In the genomic region with DNA sequence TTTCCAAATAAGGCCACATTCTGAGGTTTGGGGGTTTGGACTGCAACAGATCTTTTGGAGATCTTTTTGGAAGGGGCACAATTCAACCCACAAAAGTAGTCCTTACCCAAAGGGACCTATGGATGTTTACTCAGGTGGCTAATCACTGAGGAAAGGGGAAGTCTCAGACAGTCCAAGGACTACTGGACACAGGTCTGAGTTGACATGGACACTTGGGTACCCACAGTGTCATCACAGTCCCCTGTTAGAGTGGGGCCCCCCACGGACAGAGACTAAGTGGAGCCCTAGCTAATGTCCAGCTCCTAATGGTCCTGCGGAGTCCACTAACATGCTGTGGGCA, we compare ENCODE assay signal across 2 cellular contexts.
TF ChIP-seq lines count a peak whose summit lies in the region.

No MANE protein-coding gene starts in this region.

TF ChIP-seq in IMR-90, 13 proteins besides CTCF, POLR2A, EP300 and RAD21:
- no peak for TF ChIP-seq NFE2L2 (IDR thresholded peaks at IDR 0.05; ENCODE audit: low read depth, low read length)
- TF ChIP-seq CHD1 (IDR thresholded peaks at IDR 0.05; ENCODE audit: low read depth, low read length), result no peak
- TF ChIP-seq, protein P1, sequence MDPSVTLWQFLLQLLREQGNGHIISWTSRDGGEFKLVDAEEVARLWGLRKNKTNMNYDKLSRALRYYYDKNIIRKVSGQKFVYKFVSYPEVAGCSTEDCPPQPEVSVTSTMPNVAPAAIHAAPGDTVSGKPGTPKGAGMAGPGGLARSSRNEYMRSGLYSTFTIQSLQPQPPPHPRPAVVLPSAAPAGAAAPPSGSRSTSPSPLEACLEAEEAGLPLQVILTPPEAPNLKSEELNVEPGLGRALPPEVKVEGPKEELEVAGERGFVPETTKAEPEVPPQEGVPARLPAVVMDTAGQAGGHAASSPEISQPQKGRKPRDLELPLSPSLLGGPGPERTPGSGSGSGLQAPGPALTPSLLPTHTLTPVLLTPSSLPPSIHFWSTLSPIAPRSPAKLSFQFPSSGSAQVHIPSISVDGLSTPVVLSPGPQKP (IDR thresholded peaks at IDR 0.05; ENCODE audit: borderline replicate concordance, low read depth, low read length), result no peak
- TF ChIP-seq BHLHE40 (IDR thresholded peaks at IDR 0.05; ENCODE audit: low read depth, low read length), result no peak
- TF ChIP-seq, protein P2, sequence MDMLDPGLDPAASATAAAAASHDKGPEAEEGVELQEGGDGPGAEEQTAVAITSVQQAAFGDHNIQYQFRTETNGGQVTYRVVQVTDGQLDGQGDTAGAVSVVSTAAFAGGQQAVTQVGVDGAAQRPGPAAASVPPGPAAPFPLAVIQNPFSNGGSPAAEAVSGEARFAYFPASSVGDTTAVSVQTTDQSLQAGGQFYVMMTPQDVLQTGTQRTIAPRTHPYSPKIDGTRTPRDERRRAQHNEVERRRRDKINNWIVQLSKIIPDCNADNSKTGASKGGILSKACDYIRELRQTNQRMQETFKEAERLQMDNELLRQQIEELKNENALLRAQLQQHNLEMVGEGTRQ (IDR thresholded peaks at IDR 0.05; ENCODE audit: low read depth, low read length), result no peak
- TF ChIP-seq SMC3 (IDR thresholded peaks at IDR 0.05; ENCODE audit: low read depth, low read length), result no peak
- TF ChIP-seq CEBPB (IDR thresholded peaks at IDR 0.05; ENCODE audit: low read depth, low read length), result no peak
- TF ChIP-seq MAZ (IDR thresholded peaks at IDR 0.05; ENCODE audit: borderline replicate concordance, low read depth, low read length), result no peak
- no peak for TF ChIP-seq MAFK (IDR thresholded peaks at IDR 0.05; ENCODE audit: low read depth, low read length)
- no peak for TF ChIP-seq FOS (IDR thresholded peaks at IDR 0.05; ENCODE audit: low read depth, low read length)
- TF ChIP-seq RFX5 (IDR thresholded peaks at IDR 0.05; ENCODE audit: low read depth, low read length), result no peak

TF ChIP-seq in K562, 482 proteins besides CTCF, POLR2A, EP300 and RAD21:
- TF ChIP-seq ATF7 (IDR thresholded peaks at IDR 0.05) (peak; percentile 49; the same call in 1 of the 2 replicates), FOXA3 (CRISPR knock-in tag; conservative IDR thresholded peaks at IDR 0.05 in 1 of 2, IDR thresholded peaks at IDR 0.05 in 1 of 2) (peak; percentile 67 to 78; a peak in 3 of 4 replicates), SPI1 (IDR thresholded peaks at IDR 0.05; ENCODE audit: borderline replicate concordance, low read depth, low read length) (peak; percentile 62; the same call in 1 of the 2 replicates), SRF (CRISPR knock-in tag; IDR thresholded peaks at IDR 0.05) (peak in 1 of 2 experiments; percentile 89; a peak in 1 of 4 replicates)
- TF ChIP-seq, protein P3, sequence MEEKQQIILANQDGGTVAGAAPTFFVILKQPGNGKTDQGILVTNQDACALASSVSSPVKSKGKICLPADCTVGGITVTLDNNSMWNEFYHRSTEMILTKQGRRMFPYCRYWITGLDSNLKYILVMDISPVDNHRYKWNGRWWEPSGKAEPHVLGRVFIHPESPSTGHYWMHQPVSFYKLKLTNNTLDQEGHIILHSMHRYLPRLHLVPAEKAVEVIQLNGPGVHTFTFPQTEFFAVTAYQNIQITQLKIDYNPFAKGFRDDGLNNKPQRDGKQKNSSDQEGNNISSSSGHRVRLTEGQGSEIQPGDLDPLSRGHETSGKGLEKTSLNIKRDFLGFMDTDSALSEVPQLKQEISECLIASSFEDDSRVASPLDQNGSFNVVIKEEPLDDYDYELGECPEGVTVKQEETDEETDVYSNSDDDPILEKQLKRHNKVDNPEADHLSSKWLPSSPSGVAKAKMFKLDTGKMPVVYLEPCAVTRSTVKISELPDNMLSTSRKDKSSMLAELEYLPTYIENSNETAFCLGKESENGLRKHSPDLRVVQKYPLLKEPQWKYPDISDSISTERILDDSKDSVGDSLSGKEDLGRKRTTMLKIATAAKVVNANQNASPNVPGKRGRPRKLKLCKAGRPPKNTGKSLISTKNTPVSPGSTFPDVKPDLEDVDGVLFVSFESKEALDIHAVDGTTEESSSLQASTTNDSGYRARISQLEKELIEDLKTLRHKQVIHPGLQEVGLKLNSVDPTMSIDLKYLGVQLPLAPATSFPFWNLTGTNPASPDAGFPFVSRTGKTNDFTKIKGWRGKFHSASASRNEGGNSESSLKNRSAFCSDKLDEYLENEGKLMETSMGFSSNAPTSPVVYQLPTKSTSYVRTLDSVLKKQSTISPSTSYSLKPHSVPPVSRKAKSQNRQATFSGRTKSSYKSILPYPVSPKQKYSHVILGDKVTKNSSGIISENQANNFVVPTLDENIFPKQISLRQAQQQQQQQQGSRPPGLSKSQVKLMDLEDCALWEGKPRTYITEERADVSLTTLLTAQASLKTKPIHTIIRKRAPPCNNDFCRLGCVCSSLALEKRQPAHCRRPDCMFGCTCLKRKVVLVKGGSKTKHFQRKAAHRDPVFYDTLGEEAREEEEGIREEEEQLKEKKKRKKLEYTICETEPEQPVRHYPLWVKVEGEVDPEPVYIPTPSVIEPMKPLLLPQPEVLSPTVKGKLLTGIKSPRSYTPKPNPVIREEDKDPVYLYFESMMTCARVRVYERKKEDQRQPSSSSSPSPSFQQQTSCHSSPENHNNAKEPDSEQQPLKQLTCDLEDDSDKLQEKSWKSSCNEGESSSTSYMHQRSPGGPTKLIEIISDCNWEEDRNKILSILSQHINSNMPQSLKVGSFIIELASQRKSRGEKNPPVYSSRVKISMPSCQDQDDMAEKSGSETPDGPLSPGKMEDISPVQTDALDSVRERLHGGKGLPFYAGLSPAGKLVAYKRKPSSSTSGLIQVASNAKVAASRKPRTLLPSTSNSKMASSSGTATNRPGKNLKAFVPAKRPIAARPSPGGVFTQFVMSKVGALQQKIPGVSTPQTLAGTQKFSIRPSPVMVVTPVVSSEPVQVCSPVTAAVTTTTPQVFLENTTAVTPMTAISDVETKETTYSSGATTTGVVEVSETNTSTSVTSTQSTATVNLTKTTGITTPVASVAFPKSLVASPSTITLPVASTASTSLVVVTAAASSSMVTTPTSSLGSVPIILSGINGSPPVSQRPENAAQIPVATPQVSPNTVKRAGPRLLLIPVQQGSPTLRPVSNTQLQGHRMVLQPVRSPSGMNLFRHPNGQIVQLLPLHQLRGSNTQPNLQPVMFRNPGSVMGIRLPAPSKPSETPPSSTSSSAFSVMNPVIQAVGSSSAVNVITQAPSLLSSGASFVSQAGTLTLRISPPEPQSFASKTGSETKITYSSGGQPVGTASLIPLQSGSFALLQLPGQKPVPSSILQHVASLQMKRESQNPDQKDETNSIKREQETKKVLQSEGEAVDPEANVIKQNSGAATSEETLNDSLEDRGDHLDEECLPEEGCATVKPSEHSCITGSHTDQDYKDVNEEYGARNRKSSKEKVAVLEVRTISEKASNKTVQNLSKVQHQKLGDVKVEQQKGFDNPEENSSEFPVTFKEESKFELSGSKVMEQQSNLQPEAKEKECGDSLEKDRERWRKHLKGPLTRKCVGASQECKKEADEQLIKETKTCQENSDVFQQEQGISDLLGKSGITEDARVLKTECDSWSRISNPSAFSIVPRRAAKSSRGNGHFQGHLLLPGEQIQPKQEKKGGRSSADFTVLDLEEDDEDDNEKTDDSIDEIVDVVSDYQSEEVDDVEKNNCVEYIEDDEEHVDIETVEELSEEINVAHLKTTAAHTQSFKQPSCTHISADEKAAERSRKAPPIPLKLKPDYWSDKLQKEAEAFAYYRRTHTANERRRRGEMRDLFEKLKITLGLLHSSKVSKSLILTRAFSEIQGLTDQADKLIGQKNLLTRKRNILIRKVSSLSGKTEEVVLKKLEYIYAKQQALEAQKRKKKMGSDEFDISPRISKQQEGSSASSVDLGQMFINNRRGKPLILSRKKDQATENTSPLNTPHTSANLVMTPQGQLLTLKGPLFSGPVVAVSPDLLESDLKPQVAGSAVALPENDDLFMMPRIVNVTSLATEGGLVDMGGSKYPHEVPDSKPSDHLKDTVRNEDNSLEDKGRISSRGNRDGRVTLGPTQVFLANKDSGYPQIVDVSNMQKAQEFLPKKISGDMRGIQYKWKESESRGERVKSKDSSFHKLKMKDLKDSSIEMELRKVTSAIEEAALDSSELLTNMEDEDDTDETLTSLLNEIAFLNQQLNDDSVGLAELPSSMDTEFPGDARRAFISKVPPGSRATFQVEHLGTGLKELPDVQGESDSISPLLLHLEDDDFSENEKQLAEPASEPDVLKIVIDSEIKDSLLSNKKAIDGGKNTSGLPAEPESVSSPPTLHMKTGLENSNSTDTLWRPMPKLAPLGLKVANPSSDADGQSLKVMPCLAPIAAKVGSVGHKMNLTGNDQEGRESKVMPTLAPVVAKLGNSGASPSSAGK (IDR thresholded peaks at IDR 0.05), result no peak
- TF ChIP-seq, protein P4, sequence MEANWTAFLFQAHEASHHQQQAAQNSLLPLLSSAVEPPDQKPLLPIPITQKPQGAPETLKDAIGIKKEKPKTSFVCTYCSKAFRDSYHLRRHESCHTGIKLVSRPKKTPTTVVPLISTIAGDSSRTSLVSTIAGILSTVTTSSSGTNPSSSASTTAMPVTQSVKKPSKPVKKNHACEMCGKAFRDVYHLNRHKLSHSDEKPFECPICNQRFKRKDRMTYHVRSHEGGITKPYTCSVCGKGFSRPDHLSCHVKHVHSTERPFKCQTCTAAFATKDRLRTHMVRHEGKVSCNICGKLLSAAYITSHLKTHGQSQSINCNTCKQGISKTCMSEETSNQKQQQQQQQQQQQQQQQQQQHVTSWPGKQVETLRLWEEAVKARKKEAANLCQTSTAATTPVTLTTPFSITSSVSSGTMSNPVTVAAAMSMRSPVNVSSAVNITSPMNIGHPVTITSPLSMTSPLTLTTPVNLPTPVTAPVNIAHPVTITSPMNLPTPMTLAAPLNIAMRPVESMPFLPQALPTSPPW (CRISPR knock-in tag; IDR thresholded peaks at IDR 0.05), result 0 out of 2 replicates have a peak, but pooled peaks have one; percentile 17
